Comparison of ENCODE assay signal across 9 cellular contexts in genomic region chr20:19944772-19945459, GRCh38.
A peak's percentile ranks its signal among the peaks of the same experiment; 100 is the strongest.
DNase-seq lines count a peak whose midpoint lies in the region; ATAC-seq and TF ChIP-seq lines count a peak whose summit lies in the region.
"Had no signal": no experiment of that assay in that cellular context is flagged by ENCODE, and none has a peak within 500 bp of the region (broad histone marks: within the 10 kb centered on the region; RNA-seq: fewer than 3 reads in every experiment).

No MANE protein-coding gene starts in this region.

- peaks cover 5% of the 10 kb centered on the region for H3K36me3 ChIP-seq in colonic mucosa

- TF ChIP-seq CTCF in GM10266 (IDR thresholded peaks at IDR 0.05; ENCODE audit: control insufficient read depth, insufficient read depth, low read depth, missing control alignments) (no peak), colonic mucosa (IDR thresholded peaks at IDR 0.05) (no peak)

- ATAC-seq in HG02571 (IDR thresholded peaks at IDR 0.05; ENCODE audit: unreplicated experiment) (peak; percentile 36), sciatic nerve (peak; percentile 59)

- no peaks in the 10 kb centered on the region for H3K27me3 ChIP-seq in colonic mucosa

- no peak overlapping the region for H3K9ac ChIP-seq in colonic mucosa (ENCODE audit: low read depth in 2 of 2, low read length in 2 of 2)

- H3K4me1 ChIP-seq in colonic mucosa = peaks cover 11% of the 10 kb centered on the region

- peak overlapping the region; percentile 2 for H3K27ac ChIP-seq in colonic mucosa

- intact Hi-C loops in colonic mucosa (cut with DNase I) = no loop called here
- intact Hi-C loops in sciatic nerve (cut with DNase I) = no loop called here

- no peaks in the 10 kb centered on the region for H3K9me3 ChIP-seq in colonic mucosa

- peak; percentile 54 for DNase-seq in GM10266 (ENCODE audit: extremely low spot score)
- no peak for DNase-seq in colonic mucosa
- DNase-seq in sciatic nerve (ENCODE audit: low spot score) = no peak
- DNase-seq in NCI-H2081 (lab: John Stamatoyannopoulos, UW) = no peak
- no peak for DNase-seq in DMS153 (lab: John Stamatoyannopoulos, UW)
- no peak for DNase-seq in NCI-H128 (lab: John Stamatoyannopoulos, UW; ENCODE audit: unreplicated experiment)
- no peak for DNase-seq in D341Med (ENCODE audit: low spot score)
- DNase-seq: NCI-H187 treated with DMSO at 0.1 percent for 48 hours had no signal

- H3K4me3 ChIP-seq in colonic mucosa = no peak overlapping the region
